11 cellular contexts compared by ENCODE assay signal in genomic region chr6:139744891-139745290, GRCh38.
"Had no signal": no experiment of that assay in that cellular context is flagged by ENCODE, and none has a peak within 500 bp of the region (broad histone marks: within the 10 kb centered on the region; RNA-seq: fewer than 3 reads in every experiment).

No MANE protein-coding gene starts in this region.

- DNase-seq: activated CD4-positive, alpha-beta T cell treated with anti-CD3 and anti-CD28 coated beads, Interleukin-2, amount 50 U/mL, for 1 hour; activated naive CD4-positive, alpha-beta T cell treated with Interleukin-2 at 50 U/mL for 16 hours; aorta; dermis blood vessel endothelial cell; effector memory CD8-positive, alpha-beta T cell; islet precursor cell; naive thymus-derived CD4-positive, alpha-beta T cell; stimulated activated naive CD8-positive, alpha-beta T cell treated with anti-CD3 and anti-CD28 coated beads, Interleukin-15, Interleukin-2, amounts not matched to agents 100 U/mL and 50 U/mL, for 24 hours; upper lobe of right lung had no signal

- H3K27ac ChIP-seq: right atrium auricular region, upper lobe of right lung had no signal

- H3K4me3 ChIP-seq: right atrium auricular region, smooth muscle cell, upper lobe of right lung had no signal

- H3K27me3 ChIP-seq: right atrium auricular region, upper lobe of right lung had no signal

- H3K36me3 Mint-ChIP-seq: naive thymus-derived CD4-positive, alpha-beta T cell had no signal

- ATAC-seq: effector memory CD8-positive, alpha-beta T cell; naive thymus-derived CD4-positive, alpha-beta T cell; stimulated activated naive CD8-positive, alpha-beta T cell treated with anti-CD3 and anti-CD28 coated beads, Interleukin-15, Interleukin-2, amounts not matched to agents 100 U/mL and 50 U/mL, for 24 hours; upper lobe of right lung had no signal

- H3K4me1 Mint-ChIP-seq: naive thymus-derived CD4-positive, alpha-beta T cell had no signal

- H3K4me3 Mint-ChIP-seq: effector memory CD8-positive, alpha-beta T cell; naive thymus-derived CD4-positive, alpha-beta T cell had no signal

- H3K4me2 ChIP-seq: smooth muscle cell had no signal

- H3K9me3 ChIP-seq: right atrium auricular region, upper lobe of right lung had no signal

- H3K27ac Mint-ChIP-seq: effector memory CD8-positive, alpha-beta T cell; naive thymus-derived CD4-positive, alpha-beta T cell had no signal

- H3K36me3 ChIP-seq: right atrium auricular region, upper lobe of right lung had no signal

- H3K9me3 Mint-ChIP-seq: effector memory CD8-positive, alpha-beta T cell; naive thymus-derived CD4-positive, alpha-beta T cell had no signal
